16 cellular contexts compared by ENCODE assay signal in the genomic region with DNA sequence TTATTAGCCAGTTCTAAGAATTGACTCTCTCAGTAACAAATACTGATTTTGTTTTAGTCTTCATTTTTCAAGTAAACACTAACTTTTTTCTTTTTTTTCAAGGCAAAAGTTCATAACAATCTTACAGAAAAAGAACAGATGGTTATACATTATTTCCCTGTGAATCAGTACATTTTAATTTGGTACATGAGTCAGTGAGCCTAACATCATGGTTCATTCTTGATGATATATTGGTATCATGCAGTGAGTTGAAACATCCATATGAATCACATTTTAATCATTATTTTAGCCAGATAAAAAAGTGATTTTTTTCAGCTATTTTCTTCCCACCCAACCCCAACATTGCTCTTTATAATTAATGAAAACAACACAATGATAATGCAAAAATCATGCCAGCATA.
DNase-seq lines count a peak whose midpoint lies in the region; ATAC-seq and TF ChIP-seq lines count a peak whose summit lies in the region.
"Had no signal": no experiment of that assay in that cellular context is flagged by ENCODE, and none has a peak within 500 bp of the region (broad histone marks: within the 10 kb centered on the region; RNA-seq: fewer than 3 reads in every experiment).

No MANE protein-coding gene starts in this region.

- no peaks in the 10 kb centered on the region for H3K27me3 ChIP-seq in adipocyte (replicated peaks; ENCODE audit: control insufficient read depth, insufficient read depth, low read length)
- H3K27me3 ChIP-seq in gastrocnemius medialis, result no peaks in the 10 kb centered on the region

- intact Hi-C loops in gastrocnemius medialis (cut with DNase I; ENCODE audit: low total_unique reads), result no loop called here

- no peaks in the 10 kb centered on the region for H3K9me3 ChIP-seq in adipocyte (ENCODE audit: control insufficient read depth, low read length)
- H3K9me3 ChIP-seq in gastrocnemius medialis, result no peaks in the 10 kb centered on the region
- H3K9me3 ChIP-seq: A549, HAP-1 had no signal

- H3K36me3 ChIP-seq in adipocyte (ENCODE audit: control insufficient read depth, insufficient read depth, low read length, severe bottlenecking), result no peaks in the 10 kb centered on the region
- H3K36me3 ChIP-seq in gastrocnemius medialis, result no peaks in the 10 kb centered on the region
- H3K36me3 ChIP-seq: HAP-1 had no signal

- DNase-seq in AG10803 (ENCODE audit: low read depth) (peak; percentile 6), HFFc6 (peak; percentile 45), adipocyte (ENCODE audit: low read depth) (peak; percentile 4), fibroblast of the aortic adventitia (ENCODE audit: low read depth) (peak; percentile 23), gastrocnemius medialis (no peak), NCI-H2107 (lab: John Stamatoyannopoulos, UW) (no peak), ureter (ENCODE audit: low spot score) (no peak)
- DNase-seq: COR-L47, NCI-H1436 treated with DMSO at 0.1 percent for 48 hours, NCI-H510A treated with DMSO at 0.1 percent for 48 hours had no signal

- no peaks in the 10 kb centered on the region for H3K27me3 Mint-ChIP-seq in HFFc6 (ENCODE audit: insufficient read depth)

- H3K9me3 Mint-ChIP-seq in HFFc6, result peaks cover 15% of the 10 kb centered on the region

- in situ Hi-C loops in gastrocnemius medialis (cut with MboI; ENCODE audit: low sequenced_read_pairs in 4 of 4), result no loop called here

- H3K4me3 Mint-ChIP-seq in HFFc6, result no peak overlapping the region

- no peak overlapping the region for H3K27ac Mint-ChIP-seq in HFFc6

- H3K4me1 Mint-ChIP-seq in HFFc6 (ENCODE audit: low read depth), result peaks cover 5% of the 10 kb centered on the region; the same call in 1 of the 2 replicates

- no peak overlapping the region for H3K27ac ChIP-seq in gastrocnemius medialis
- H3K27ac ChIP-seq: A549, C4-2B had no signal

- H3K9ac ChIP-seq in adipocyte (ENCODE audit: low read length), result no peak overlapping the region

- TF ChIP-seq CTCF in AG10803 (conservative IDR thresholded peaks at IDR 0.05; ENCODE audit: low read length) (no peak), HFFc6 (IDR thresholded peaks at IDR 0.05) (no peak), fibroblast of the aortic adventitia (IDR thresholded peaks at IDR 0.05; ENCODE audit: insufficient read depth, low read length) (no peak), gastrocnemius medialis (IDR thresholded peaks at IDR 0.05 in 4 of 5, conservative IDR thresholded peaks at IDR 0.05 in 1 of 5) (no peak)

- H3K4me3 ChIP-seq in AG10803 (ENCODE audit: low read length) (no peak overlapping the region), adipocyte (ENCODE audit: low read length) (no peak overlapping the region), fibroblast of the aortic adventitia (ENCODE audit: low read depth, low read length) (no peak overlapping the region), gastrocnemius medialis (no peak overlapping the region)
- H3K4me3 ChIP-seq: A549, HAP-1, K562 had no signal

- TF ChIP-seq POLR2A in gastrocnemius medialis (IDR thresholded peaks at IDR 0.05), result no peak

- H3K4me1 ChIP-seq in adipocyte (ENCODE audit: control insufficient read depth, insufficient read depth, low read length) (peaks cover 8% of the 10 kb centered on the region), gastrocnemius medialis (no peaks in the 10 kb centered on the region)
- H3K4me1 ChIP-seq: A549, HAP-1 had no signal

- ATAC-seq in gastrocnemius medialis, result no peak
- ATAC-seq in GM21619 (IDR thresholded peaks at IDR 0.05; ENCODE audit: unreplicated experiment), result no peak
- ATAC-seq: A549, K562, Right ventricle myocardium inferior had no signal

- no peaks in the 10 kb centered on the region for H3K36me3 Mint-ChIP-seq in HFFc6 (ENCODE audit: low read depth)

Comparison
In these comparisons a context has a peak if more than half of its experiments do, and no peak if none do; other contexts are left out.
1. DNase-seq: peak in AG10803 (single experiment), HFFc6 (single experiment), adipocyte (single experiment) and fibroblast of the aortic adventitia (single experiment); none in gastrocnemius medialis (0 of 2), NCI-H2107 (single experiment) and ureter (single experiment).